ENCODE assay signal across 8 cellular contexts in genomic region chr20:49914310-49915117, GRCh38. TPM values are rescaled to one million over a fixed set of nuclear protein-coding genes. Genes with fewer than 3 reads are reported as not detected.
DNase-seq lines count a peak whose midpoint lies in the region; ATAC-seq and TF ChIP-seq lines count a peak whose summit lies in the region.

No MANE protein-coding gene starts in this region.

- H3K9me3 ChIP-seq in DND-41 (ENCODE audit: insufficient read depth, low read length, severe bottlenecking) (no peaks in the 10 kb centered on the region), right atrium auricular region (no peaks in the 10 kb centered on the region), gastrocnemius medialis (no peaks in the 10 kb centered on the region)

- POLR2A ChIA-PET in activated CD4-positive, alpha-beta memory T cell treated with anti-CD3 and anti-CD28 coated beads, Interleukin-2, amount 10 ng/mL, durations not matched to agents 7 days and 5 days (lab: Charles Lee) = interaction anchor here (1.1 to 3.3 kb wide), 4 partner anchors 22 to 378 kb away, joined by 3 to 26 read pairs (median 4); partner anchors contain the start of gene RNF114

- peak overlapping the region; percentile 99 for H3K4me3 Mint-ChIP-seq in activated CD4-positive, alpha-beta memory T cell treated with anti-CD3 and anti-CD28 coated beads, Interleukin-2, amount 10 ng/mL, durations not matched to agents 7 days and 5 days

- H4K20me1 ChIP-seq in DND-41 (ENCODE audit: insufficient read depth, low read length) = peaks cover 29% of the 10 kb centered on the region

- peak overlapping the region; percentile 95 for H3K4me2 ChIP-seq in DND-41 (ENCODE audit: insufficient read depth, low read length)

- H2AFZ ChIP-seq in DND-41 (ENCODE audit: low read depth, low read length) = peak overlapping the region; percentile 100

- intact Hi-C loops in gastrocnemius medialis (cut with DNase I; ENCODE audit: low total_unique reads) = loop anchor here (2.0 to 10.0 kb wide), 3 partner anchors 22 to 200 kb away; partner anchors contain the start of genes B4GALT5, RNF114 and SLC9A8

- H3K9me3 Mint-ChIP-seq in activated CD4-positive, alpha-beta memory T cell treated with anti-CD3 and anti-CD28 coated beads, Interleukin-2, amount 10 ng/mL, durations not matched to agents 7 days and 5 days = no peaks in the 10 kb centered on the region

- H3K4me1 ChIP-seq in DND-41 (ENCODE audit: insufficient read depth, low read length) (peaks cover 31% of the 10 kb centered on the region), right atrium auricular region (peaks cover 0 to 61% of the 10 kb centered on the region in 2 donors), gastrocnemius medialis (peaks cover 42 to 55% of the 10 kb centered on the region in 2 donors)

- H3K4me3 ChIP-seq in DND-41 (ENCODE audit: low read depth in 1 of 2, low read length in 2 of 2) (peak overlapping the region; percentile 98 to 99), right atrium auricular region (peak overlapping the region; percentile 96 to 100), gastrocnemius medialis (peak overlapping the region; percentile 84 to 99 (median 92))

- no peak for TF ChIP-seq POLR2A in gastrocnemius medialis (IDR thresholded peaks at IDR 0.05)

- H3K4me1 Mint-ChIP-seq in activated CD4-positive, alpha-beta memory T cell treated with anti-CD3 and anti-CD28 coated beads, Interleukin-2, amount 10 ng/mL, durations not matched to agents 7 days and 5 days = peaks cover 38% of the 10 kb centered on the region

- peaks cover 58% of the 10 kb centered on the region for H3K79me2 ChIP-seq in DND-41 (ENCODE audit: insufficient read depth, low read length)

- H3K36me3 Mint-ChIP-seq in activated CD4-positive, alpha-beta memory T cell treated with anti-CD3 and anti-CD28 coated beads, Interleukin-2, amount 10 ng/mL, durations not matched to agents 7 days and 5 days (ENCODE audit: low read depth) = peaks cover 3% of the 10 kb centered on the region

- CTCF ChIA-PET in activated CD4-positive, alpha-beta memory T cell treated with anti-CD3 and anti-CD28 coated beads, Interleukin-2, amount 10 ng/mL, durations not matched to agents 7 days and 5 days (lab: Charles Lee) = interaction anchor here (0.8 to 3.0 kb wide), 6 partner anchors 10 to 373 kb away, joined by 3 to 9 read pairs (median 4); no protein-coding TSS in a partner anchor

- H3K27ac ChIP-seq in DND-41 (ENCODE audit: low read length) (peak overlapping the region; percentile 98), right atrium auricular region (peak overlapping the region; percentile 98), gastrocnemius medialis (peak overlapping the region; percentile 94 to 100 (median 96))

- in situ Hi-C loops in gastrocnemius medialis (cut with MboI; ENCODE audit: low sequenced_read_pairs in 4 of 4) = no loop called here

- DNase-seq in DND-41 (no peak), right atrium auricular region (ENCODE audit: low spot score) (no peak), gastrocnemius medialis (peak in 1 of 2 donors; percentile 21), SW480 (ENCODE audit: low spot score) (no peak), ecto neural progenitor cell (ENCODE audit: low spot score) (no peak)
- no peak for DNase-seq in activated CD4-positive, alpha-beta memory T cell treated with anti-CD3 and anti-CD28 coated beads, Interleukin-2, amount 10 ng/mL, durations not matched to agents 7 days and 5 days

- TF ChIP-seq CTCF in DND-41 (IDR thresholded peaks at IDR 0.05; ENCODE audit: borderline replicate concordance, extremely low read depth, low read length, poor library complexity, severe bottlenecking) (peak; percentile 7), right atrium auricular region (IDR thresholded peaks at IDR 0.05) (no peak), gastrocnemius medialis (IDR thresholded peaks at IDR 0.05 in 4 of 5, conservative IDR thresholded peaks at IDR 0.05 in 1 of 5) (no peak)

- ATAC-seq in DND-41 (ENCODE audit: insufficient read depth, low read depth) = 0 out of 3 replicates have a peak, but pooled peaks have one; percentile 2
- peak; percentile 2 for ATAC-seq in HG02798 (IDR thresholded peaks at IDR 0.05; ENCODE audit: poor library complexity, unreplicated experiment)
- ATAC-seq in gastrocnemius medialis = no peak
- no peak for ATAC-seq in GM19467 (IDR thresholded peaks at IDR 0.05; ENCODE audit: unreplicated experiment)

- H3K27me3 Mint-ChIP-seq in activated CD4-positive, alpha-beta memory T cell treated with anti-CD3 and anti-CD28 coated beads, Interleukin-2, amount 10 ng/mL, durations not matched to agents 7 days and 5 days = no peaks in the 10 kb centered on the region

- H3K36me3 ChIP-seq in DND-41 (ENCODE audit: insufficient read depth, low read length) = peaks cover 4% of the 10 kb centered on the region; the same call in 1 of the 2 replicates
- no peaks in the 10 kb centered on the region for H3K36me3 ChIP-seq in right atrium auricular region
- no peaks in the 10 kb centered on the region for H3K36me3 ChIP-seq in gastrocnemius medialis

- H3K27ac Mint-ChIP-seq in activated CD4-positive, alpha-beta memory T cell treated with anti-CD3 and anti-CD28 coated beads, Interleukin-2, amount 10 ng/mL, durations not matched to agents 7 days and 5 days = peak overlapping the region; percentile 76

- no peaks in the 10 kb centered on the region for H3K27me3 ChIP-seq in DND-41 (ENCODE audit: insufficient read depth, low read length, poor library complexity)
- H3K27me3 ChIP-seq in right atrium auricular region = no peaks in the 10 kb centered on the region
- H3K27me3 ChIP-seq in gastrocnemius medialis = no peaks in the 10 kb centered on the region

- peak overlapping the region; percentile 68 for H3K9ac ChIP-seq in DND-41 (ENCODE audit: low read depth, low read length)

RNA-seq across cellular contexts. Expression of gene SPATA2, which starts 0.8 kb away (rescaled TPM):
- total RNA-seq in activated CD4-positive, alpha-beta memory T cell treated with anti-CD3 and anti-CD28 coated beads, Interleukin-2, amount 10 ng/mL, durations not matched to agents 7 days and 5 days = 1 to 10 TPM; 8.4 to 9.0 TPM
- 1 to 10 TPM; 5.0 to 6.1 TPM for total RNA-seq in right atrium auricular region
- 10 to 100 TPM in 2 of 4 donors, 1 to 10 TPM in 2; 7.7 to 10.7 (median 9.7) TPM for total RNA-seq in gastrocnemius medialis

RNA-seq across cellular contexts. Expression of gene RNF114, which starts 21.7 kb away (rescaled TPM):
- total RNA-seq in activated CD4-positive, alpha-beta memory T cell treated with anti-CD3 and anti-CD28 coated beads, Interleukin-2, amount 10 ng/mL, durations not matched to agents 7 days and 5 days = 10 to 100 TPM; 66.4 to 76.4 TPM
- total RNA-seq in right atrium auricular region = 100 to 1,000 TPM in 1 of 2 donors, 10 to 100 TPM in 1; 40.2 to 117 TPM
- total RNA-seq in gastrocnemius medialis = 100 to 1,000 TPM; 133 to 216 (median 172) TPM

Comparison
In these comparisons a context has a peak if more than half of its experiments do, and no peak if none do; other contexts are left out.
1. ATAC-seq: peak in DND-41 (single experiment) and HG02798 (single experiment); none in gastrocnemius medialis (0 of 2) and GM19467 (single experiment).
2. Peak in every context shown above with its lines, with median percentiles within 50 percentile points of each other: H3K27ac ChIP-seq and H3K4me3 ChIP-seq.